In the genomic region with DNA sequence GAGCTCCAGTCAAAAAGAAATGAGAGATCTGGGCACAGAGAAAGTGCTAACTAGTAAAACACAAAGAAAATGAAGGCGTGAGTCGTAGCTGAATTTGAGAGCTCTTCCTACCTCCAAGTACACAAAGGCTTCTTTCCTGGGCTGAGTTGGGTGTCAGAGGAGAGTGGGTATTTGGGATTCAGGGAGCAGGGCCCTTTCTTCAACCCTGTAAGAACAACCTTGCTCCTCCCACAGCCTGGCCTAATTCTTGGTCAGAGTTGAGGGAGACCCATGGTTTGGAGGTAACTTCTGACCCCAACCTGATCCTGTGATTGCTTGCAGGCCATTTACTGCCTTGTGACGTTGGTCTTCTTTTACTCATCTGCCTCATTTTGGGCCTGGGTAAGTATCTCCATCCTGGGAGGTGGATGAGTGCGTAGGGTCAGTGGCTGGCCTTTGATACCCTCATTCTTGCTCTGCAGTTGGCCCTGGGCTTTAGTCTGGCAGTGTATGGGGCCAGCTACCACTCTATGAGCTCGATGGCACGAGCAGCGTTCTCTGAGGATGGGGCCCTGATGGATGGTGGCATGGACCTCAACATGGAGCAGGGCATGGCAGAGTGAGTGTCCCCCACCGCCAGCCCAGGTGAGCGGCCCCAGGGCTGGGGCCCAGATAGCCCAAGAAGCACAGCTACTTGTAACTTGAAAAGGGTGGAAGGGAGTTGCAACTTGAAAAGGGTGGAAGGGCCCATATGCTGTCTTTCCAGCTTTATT, we compare ENCODE assay signal across 9 cellular contexts.
DNase-seq lines count a peak whose midpoint lies in the region; ATAC-seq and TF ChIP-seq lines count a peak whose summit lies in the region.
"Had no signal": no experiment of that assay in that cellular context is flagged by ENCODE, and none has a peak within 500 bp of the region (broad histone marks: within the 10 kb centered on the region; RNA-seq: fewer than 3 reads in every experiment).

No MANE protein-coding gene starts in this region.

- DNase-seq in C1 segment of cervical spinal cord (lab: John Stamatoyannopoulos, UW) (no peak), NCI-H748 treated with DMSO at 0.1 percent for 48 hours (lab: John Stamatoyannopoulos, UW) (no peak)
- DNase-seq in activated CD8-positive, alpha-beta memory T cell treated with anti-CD3 and anti-CD28 coated beads, Interleukin-2, amount 50 U/mL, for 4 hours, result no peak
- DNase-seq: T-helper 9 cell had no signal

- peaks cover 84% of the 10 kb centered on the region for H3K36me3 Mint-ChIP-seq in dendritic cell treated with granulocyte-macrophage colony-stimulating factor and Interleukin-4, amounts not matched to agents 40 ng/mL and 50 ng/mL, for 4 days (ENCODE audit: low read depth)
- H3K36me3 Mint-ChIP-seq in nephron (ENCODE audit: low read depth), result peaks cover 14% of the 10 kb centered on the region

- peak overlapping the region in 8 of 11 experiments; percentile 76 to 91 (median 85); a peak in 12 of 22 replicates for H3K27ac ChIP-seq in BLaER1 treated with 17β-estradiol and CSF1 and Interleukin-3, amounts not matched to agents 10 nM and 100 nM
- H3K27ac ChIP-seq in KOPT-K1 (ENCODE audit: low read depth, low read length, poor library complexity, severe bottlenecking), result peak overlapping the region; percentile 70

- H3K9ac ChIP-seq in BLaER1 treated with 17β-estradiol and CSF1 and Interleukin-3, amounts not matched to agents 10 nM and 100 nM, result peak overlapping the region; percentile 80 to 96 (median 88); a peak in 21 of 22 replicates

- H3K27me3 Mint-ChIP-seq in dendritic cell treated with granulocyte-macrophage colony-stimulating factor and Interleukin-4, amounts not matched to agents 40 ng/mL and 50 ng/mL, for 4 days, result no peaks in the 10 kb centered on the region
- H3K27me3 Mint-ChIP-seq in nephron (ENCODE audit: low read depth), result no peaks in the 10 kb centered on the region

- H3K4me3 ChIP-seq in BLaER1 treated with 17β-estradiol and CSF1 and Interleukin-3, amounts not matched to agents 10 nM and 100 nM, result peak overlapping the region; percentile 81 to 100 (median 96)

- H3K36me3 ChIP-seq in BLaER1 treated with 17β-estradiol and CSF1 and Interleukin-3, amounts not matched to agents 10 nM and 100 nM, result peaks cover 48 to 55% (median 53%) of the 10 kb centered on the region in 11 experiments
- peaks cover 45% of the 10 kb centered on the region for H3K36me3 ChIP-seq in KOPT-K1 (ENCODE audit: insufficient read depth, low read length)

- peak overlapping the region; percentile 91 for H3K27ac Mint-ChIP-seq in dendritic cell treated with granulocyte-macrophage colony-stimulating factor and Interleukin-4, amounts not matched to agents 40 ng/mL and 50 ng/mL, for 4 days
- H3K27ac Mint-ChIP-seq in nephron, result no peak overlapping the region

- peaks cover 55% of the 10 kb centered on the region for H3K4me1 Mint-ChIP-seq in dendritic cell treated with granulocyte-macrophage colony-stimulating factor and Interleukin-4, amounts not matched to agents 40 ng/mL and 50 ng/mL, for 4 days (ENCODE audit: low read depth)
- H3K4me1 Mint-ChIP-seq in nephron, result peaks cover 25% of the 10 kb centered on the region

- intact Hi-C loops in dendritic cell treated with granulocyte-macrophage colony-stimulating factor and Interleukin-4, amounts not matched to agents 40 ng/mL and 50 ng/mL, for 4 days (cut with micrococcal nuclease), result no loop called here

- H3K27me3 ChIP-seq in BLaER1 treated with 17β-estradiol and CSF1 and Interleukin-3, amounts not matched to agents 10 nM and 100 nM, result no peaks in the 10 kb centered on the region

- no peak for TF ChIP-seq CTCF in nephron (IDR thresholded peaks at IDR 0.05; ENCODE audit: unreplicated experiment in 3 of 3)

- H3K4me3 Mint-ChIP-seq in dendritic cell treated with granulocyte-macrophage colony-stimulating factor and Interleukin-4, amounts not matched to agents 40 ng/mL and 50 ng/mL, for 4 days, result peak overlapping the region; percentile 96
- peak overlapping the region; percentile 99 to 100 (median 99) for H3K4me3 Mint-ChIP-seq in nephron

- H4K20me1 ChIP-seq in BLaER1 treated with 17β-estradiol and CSF1 and Interleukin-3, amounts not matched to agents 10 nM and 100 nM, result peaks cover 0 to 49% (median 38%) of the 10 kb centered on the region in 11 experiments; a peak in 15 of 22 replicates

- peaks cover 27 to 33% (median 30%) of the 10 kb centered on the region in 10 experiments for H3K4me1 ChIP-seq in BLaER1 treated with 17β-estradiol and CSF1 and Interleukin-3, amounts not matched to agents 10 nM and 100 nM

- peak overlapping the region; percentile 94 to 98 (median 96) for H3K4me2 ChIP-seq in BLaER1 treated with 17β-estradiol and CSF1 and Interleukin-3, amounts not matched to agents 10 nM and 100 nM

- no peaks in the 10 kb centered on the region for H3K9me3 Mint-ChIP-seq in dendritic cell treated with granulocyte-macrophage colony-stimulating factor and Interleukin-4, amounts not matched to agents 40 ng/mL and 50 ng/mL, for 4 days
- H3K9me3 Mint-ChIP-seq in nephron, result no peaks in the 10 kb centered on the region

- H3K9me3 ChIP-seq in BLaER1 treated with 17β-estradiol and CSF1 and Interleukin-3, amounts not matched to agents 10 nM and 100 nM (replicated peaks in 1 of 11), result no peaks in the 10 kb centered on the region
- H3K9me3 ChIP-seq in KOPT-K1 (ENCODE audit: insufficient read depth, low read length, poor library complexity, severe bottlenecking), result no peaks in the 10 kb centered on the region

- ATAC-seq in HG03159 (IDR thresholded peaks at IDR 0.05; ENCODE audit: unreplicated experiment), result no peak
